16 cellular contexts compared by ENCODE assay signal in genomic region chr10:17771027-17771426, GRCh38.
"Had no signal": no experiment of that assay in that cellular context is flagged by ENCODE, and none has a peak within 500 bp of the region (broad histone marks: within the 10 kb centered on the region; RNA-seq: fewer than 3 reads in every experiment).

No MANE protein-coding gene starts in this region.

- H3K4me3 ChIP-seq: colonic mucosa, ovary, testis had no signal

- ATAC-seq: activated T-helper 17 cell treated with anti-CD3 and anti-CD28 coated beads, Interleukin-2, amount 50 U/mL, for 72 hours; foreskin keratinocyte; stimulated activated naive CD8-positive, alpha-beta T cell treated with anti-CD3 and anti-CD28 coated beads, Interleukin-15, amount 100 ng/mL, for 72 hours had no signal

- H3K27me3 ChIP-seq: adrenal gland, colonic mucosa, foreskin keratinocyte, ovary, testis had no signal

- DNase-seq: activated B cell treated with CpG ODN at 0.5 μM for 24 hours; activated CD4-positive, alpha-beta T cell treated with anti-CD3 and anti-CD28 coated beads, Interleukin-2, amount 10 ng/mL, durations not matched to agents 24 days and 14 days; activated naive CD4-positive, alpha-beta T cell treated with anti-CD3 and anti-CD28 coated beads for 36 hours; activated T-cell treated with anti-CD3 and anti-CD28 coated beads for 4 hours; adrenal gland; caudate nucleus; colonic mucosa; effector CD4-positive, alpha-beta T cell; foreskin keratinocyte; head of caudate nucleus; mesenchymal stem cell; ovary; stimulated activated CD4-positive, alpha-beta T cell treated with anti-CD3 and anti-CD28 coated beads, Interleukin-4, amount 100 ng/mL, for 1 hour; stimulated activated naive CD8-positive, alpha-beta T cell treated with anti-CD3 and anti-CD28 coated beads, Interleukin-15, amount 100 ng/mL, for 72 hours; testis had no signal

- H3K27ac ChIP-seq: colonic mucosa, foreskin keratinocyte, ovary, testis had no signal

- H3K4me1 ChIP-seq: adrenal gland, colonic mucosa, testis had no signal

- H3K36me3 ChIP-seq: adrenal gland, colonic mucosa, ovary had no signal

- H3K9me3 ChIP-seq: adrenal gland, colonic mucosa, testis had no signal
